Comparison of ENCODE assay signal across 17 cellular contexts in the genomic region with DNA sequence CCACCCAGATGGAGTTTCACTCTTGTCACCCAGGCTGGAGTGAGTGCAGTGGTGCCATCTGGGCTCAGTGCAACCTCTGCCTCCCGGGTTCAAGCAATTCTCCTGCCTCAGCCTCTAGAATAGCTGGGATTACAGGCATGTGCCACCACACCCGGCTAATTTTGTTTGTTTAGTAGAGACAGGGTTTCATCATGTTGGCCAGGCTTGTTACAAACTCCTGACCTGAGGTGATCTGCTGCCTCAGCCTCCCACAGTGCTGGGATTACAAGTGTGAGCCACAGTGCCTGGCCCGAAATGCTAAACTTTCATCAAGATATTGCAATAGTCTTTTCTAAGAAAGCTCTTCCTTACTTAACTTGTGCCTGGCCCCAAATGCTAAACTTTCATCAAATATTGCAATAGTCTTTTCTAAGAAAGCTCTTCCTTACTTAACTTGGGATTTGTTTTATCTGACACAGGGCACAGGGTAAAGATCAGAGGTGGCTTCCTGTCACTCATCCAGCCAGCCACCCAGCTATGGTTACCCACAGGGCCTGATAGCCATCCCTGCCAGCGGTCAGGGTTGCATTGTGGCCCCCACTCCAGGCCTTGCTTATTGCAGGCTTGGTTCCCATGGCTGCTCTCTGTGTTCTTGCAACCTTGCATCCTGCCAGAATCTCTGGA.
DNase-seq lines count a peak whose midpoint lies in the region; ATAC-seq and TF ChIP-seq lines count a peak whose summit lies in the region.
"Had no signal": no experiment of that assay in that cellular context is flagged by ENCODE, and none has a peak within 500 bp of the region (broad histone marks: within the 10 kb centered on the region; RNA-seq: fewer than 3 reads in every experiment).

No MANE protein-coding gene starts in this region.

- no peak overlapping the region for H3K9ac ChIP-seq in adipocyte (ENCODE audit: low read length)
- H3K9ac ChIP-seq: BLaER1, GM23248 had no signal

- H3K27ac Mint-ChIP-seq in stimulated activated effector memory CD8-positive, alpha-beta T cell treated with anti-CD3 and anti-CD28 coated beads, Interleukin-12 subunit alpha, Interleukin-12 subunit beta, amount 100 ng/mL, for 72 hours: no peak overlapping the region
- H3K27ac Mint-ChIP-seq: CD4-positive, CD25-positive, alpha-beta regulatory T cell had no signal

- peaks cover 3% of the 10 kb centered on the region for H3K9me3 Mint-ChIP-seq in stimulated activated effector memory CD8-positive, alpha-beta T cell treated with anti-CD3 and anti-CD28 coated beads, Interleukin-12 subunit alpha, Interleukin-12 subunit beta, amount 100 ng/mL, for 72 hours

- peak; percentile 14 for DNase-seq in OCI-M1 (lab: John Stamatoyannopoulos, UW)
- peak; percentile 5 for DNase-seq in adipocyte (ENCODE audit: low read depth)
- peak; percentile 2 for DNase-seq in myocyte (ENCODE audit: low read depth)
- no peak for DNase-seq in upper lobe of right lung
- DNase-seq in effector CD4-positive, alpha-beta T cell: no peak
- DNase-seq in stimulated activated effector memory CD8-positive, alpha-beta T cell treated with anti-CD3 and anti-CD28 coated beads, Interleukin-12 subunit alpha, Interleukin-12 subunit beta, amount 100 ng/mL, for 72 hours (ENCODE audit: low spot score in 2 of 2): no peak
- DNase-seq: Calu3; CD4-positive, CD25-positive, alpha-beta regulatory T cell; DMS 273 treated with DMSO at 0.1 percent for 48 hours; DMS79; GM23248 had no signal

- peak; percentile 26 for ATAC-seq in upper lobe of right lung
- ATAC-seq in stimulated activated effector memory CD8-positive, alpha-beta T cell treated with anti-CD3 and anti-CD28 coated beads, Interleukin-12 subunit alpha, Interleukin-12 subunit beta, amount 100 ng/mL, for 72 hours: no peak
- ATAC-seq in GM18861 (IDR thresholded peaks at IDR 0.05; ENCODE audit: unreplicated experiment): no peak
- ATAC-seq: A549, GM12878, HCT116 had no signal

- no peak for TF ChIP-seq CTCF in upper lobe of right lung (IDR thresholded peaks at IDR 0.05)

- H3K4me3 ChIP-seq in adipocyte (ENCODE audit: low read length) (no peak overlapping the region), upper lobe of right lung (no peak overlapping the region)
- H3K4me3 ChIP-seq: A549, BLaER1, GM12878, GM23248 had no signal

- no peak overlapping the region for H3K27ac ChIP-seq in upper lobe of right lung
- H3K27ac ChIP-seq: A549, BLaER1, GM23248, HL-60 had no signal

- no peaks in the 10 kb centered on the region for H3K36me3 ChIP-seq in adipocyte (ENCODE audit: control insufficient read depth, insufficient read depth, low read length, severe bottlenecking)
- no peaks in the 10 kb centered on the region for H3K36me3 ChIP-seq in upper lobe of right lung
- H3K36me3 ChIP-seq: BLaER1 had no signal

- H3K36me3 Mint-ChIP-seq in stimulated activated effector memory CD8-positive, alpha-beta T cell treated with anti-CD3 and anti-CD28 coated beads, Interleukin-12 subunit alpha, Interleukin-12 subunit beta, amount 100 ng/mL, for 72 hours: no peaks in the 10 kb centered on the region
- H3K36me3 Mint-ChIP-seq: CD4-positive, CD25-positive, alpha-beta regulatory T cell had no signal

- no peaks in the 10 kb centered on the region for H3K4me1 Mint-ChIP-seq in stimulated activated effector memory CD8-positive, alpha-beta T cell treated with anti-CD3 and anti-CD28 coated beads, Interleukin-12 subunit alpha, Interleukin-12 subunit beta, amount 100 ng/mL, for 72 hours
- H3K4me1 Mint-ChIP-seq: CD4-positive, CD25-positive, alpha-beta regulatory T cell had no signal

- H3K9me3 ChIP-seq in adipocyte (ENCODE audit: control insufficient read depth, low read length) (no peaks in the 10 kb centered on the region), upper lobe of right lung (no peaks in the 10 kb centered on the region)
- H3K9me3 ChIP-seq: A549, BLaER1 had no signal

- no peak overlapping the region for H3K4me3 Mint-ChIP-seq in stimulated activated effector memory CD8-positive, alpha-beta T cell treated with anti-CD3 and anti-CD28 coated beads, Interleukin-12 subunit alpha, Interleukin-12 subunit beta, amount 100 ng/mL, for 72 hours
- H3K4me3 Mint-ChIP-seq: CD4-positive, CD25-positive, alpha-beta regulatory T cell had no signal

- H3K27me3 ChIP-seq in adipocyte (replicated peaks; ENCODE audit: control insufficient read depth, insufficient read depth, low read length) (no peaks in the 10 kb centered on the region), upper lobe of right lung (no peaks in the 10 kb centered on the region)
- H3K27me3 ChIP-seq: BLaER1 had no signal

- intact Hi-C loops in upper lobe of right lung (cut with DNase I): no loop called here

- H3K4me1 ChIP-seq in adipocyte (ENCODE audit: control insufficient read depth, insufficient read depth, low read length) (peaks cover 9% of the 10 kb centered on the region), upper lobe of right lung (no peaks in the 10 kb centered on the region)
- H3K4me1 ChIP-seq: A549, BLaER1 had no signal

Comparison
In these comparisons a context has a peak if more than half of its experiments do, and no peak if none do; other contexts are left out.
1. DNase-seq: peak in OCI-M1 (single experiment), adipocyte (single experiment) and myocyte (single experiment); none in upper lobe of right lung (single experiment), effector CD4-positive, alpha-beta T cell (single experiment) and stimulated activated effector memory CD8-positive, alpha-beta T cell treated with anti-CD3 and anti-CD28 coated beads, Interleukin-12 subunit alpha, Interleukin-12 subunit beta, amount 100 ng/mL, for 72 hours (0 of 2).